In the genomic region with DNA sequence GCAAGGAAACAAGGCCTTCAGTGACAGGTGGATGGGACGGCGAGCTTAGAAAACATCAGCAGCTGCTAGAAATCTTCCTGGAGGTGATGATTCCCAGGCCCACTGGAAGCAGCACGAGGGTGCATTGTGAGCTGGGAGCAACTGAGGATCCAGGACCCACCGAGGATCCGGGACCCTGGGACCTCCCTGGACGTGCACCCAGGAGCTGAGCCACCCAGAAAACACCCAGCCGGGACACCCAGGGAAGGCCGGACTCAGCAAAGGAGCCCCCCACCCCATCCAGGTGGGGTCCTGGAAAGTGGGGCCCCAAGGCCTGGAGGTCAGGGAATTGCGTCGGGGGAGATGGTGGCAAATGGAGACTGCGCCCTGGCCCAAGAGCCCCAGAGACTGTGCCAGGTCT, we compare ENCODE assay signal across 6 cellular contexts. TPM values are rescaled to one million over a fixed set of nuclear protein-coding genes. Genes with fewer than 3 reads are reported as not detected.
"Had no signal": no experiment of that assay in that cellular context is flagged by ENCODE, and none has a peak within 500 bp of the region (broad histone marks: within the 10 kb centered on the region; RNA-seq: fewer than 3 reads in every experiment).

No MANE protein-coding gene starts in this region.

- DNase-seq: H9, HCEC 1CT, IMR-90 had no signal

- H2AFZ ChIP-seq: GM23338 had no signal

- H3K4me2 ChIP-seq: GM23338 had no signal

- H3K27ac Mint-ChIP-seq: GM23338, H9 had no signal

- H3K9me3 Mint-ChIP-seq: GM23338 had no signal

- ATAC-seq: GM23338 had no signal

- H3K4me3 ChIP-seq: GM23338 had no signal

- H3K4me3 Mint-ChIP-seq: GM23338, H9 had no signal

RNA-seq across cellular contexts. Expression of a gene that starts 22.3 kb away (rescaled TPM):
- total RNA-seq: GM23338, H1, H9, HT-29, IMR-90 had no signal
